In genomic region chr21:31347435-31348032, GRCh38 we compare ENCODE assay signal across 1 cellular context.
TF ChIP-seq lines count a peak whose summit lies in the region.

No MANE protein-coding gene starts in this region.

TF ChIP-seq in WTC11, 78 proteins besides CTCF, POLR2A, EP300 and RAD21 (continued from another document):
- no peak for TF ChIP-seq ZNF425 (CRISPR knock-in tag; conservative IDR thresholded peaks at IDR 0.05)
- no peak for TF ChIP-seq NFE2L1 (CRISPR knock-in tag; IDR thresholded peaks at IDR 0.05)
- no peak for TF ChIP-seq TP53 (CRISPR knock-in tag; IDR thresholded peaks at IDR 0.05)
- no peak for TF ChIP-seq JAZF1 (CRISPR knock-in tag; IDR thresholded peaks at IDR 0.05)
- TF ChIP-seq MXD4 (CRISPR knock-in tag; IDR thresholded peaks at IDR 0.05; ENCODE audit: borderline replicate concordance), result no peak
- TF ChIP-seq ZNF232 (CRISPR knock-in tag; IDR thresholded peaks at IDR 0.05), result no peak
- no peak for TF ChIP-seq USF1 (CRISPR knock-in tag; IDR thresholded peaks at IDR 0.05)
- TF ChIP-seq RORB (CRISPR knock-in tag; IDR thresholded peaks at IDR 0.05), result no peak
